Comparison of ENCODE assay signal across 8 cellular contexts in the genomic region with DNA sequence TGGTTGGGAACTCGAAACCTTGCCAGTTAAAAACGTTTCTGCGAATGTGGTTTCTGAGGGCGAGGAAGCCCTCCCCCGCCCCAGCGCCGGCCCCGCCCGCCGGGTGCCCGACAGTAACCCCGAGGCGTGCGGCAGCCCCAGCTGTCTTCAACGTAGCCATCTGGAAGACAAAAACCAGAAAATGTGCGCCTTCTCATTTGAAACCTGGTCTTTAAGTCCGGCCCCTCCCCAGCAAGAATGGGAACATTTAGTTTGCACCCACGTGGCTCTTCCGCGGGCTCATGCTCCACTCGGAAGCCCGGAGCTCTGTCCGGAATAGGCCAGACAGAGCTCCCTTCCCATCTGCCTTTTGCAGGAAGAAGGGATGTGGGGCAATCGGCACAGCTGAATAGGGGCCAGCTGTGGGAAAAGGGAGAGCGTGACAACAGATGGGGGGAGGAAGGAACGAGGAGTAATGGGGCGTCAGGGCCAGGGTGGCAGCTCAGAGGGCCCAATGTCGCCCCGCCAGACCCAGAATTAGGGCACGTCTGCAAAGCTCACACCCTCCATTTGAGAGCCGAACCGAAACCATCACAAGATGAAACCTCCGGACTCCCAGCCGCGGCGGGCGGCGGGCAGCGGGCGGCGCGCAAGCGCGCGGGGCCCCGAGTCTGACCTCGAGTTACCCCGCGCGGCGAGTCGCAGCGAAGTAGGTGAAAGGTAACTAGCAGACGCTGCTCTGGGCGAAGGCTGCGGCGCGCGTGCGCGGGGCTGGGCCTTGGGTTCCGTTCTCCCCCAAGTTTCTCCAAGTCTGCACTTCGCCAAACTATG.
DNase-seq lines count a peak whose midpoint lies in the region; ATAC-seq and TF ChIP-seq lines count a peak whose summit lies in the region.

No MANE protein-coding gene starts in this region.

- no peak for TF ChIP-seq CTCF in AG10803 (conservative IDR thresholded peaks at IDR 0.05; ENCODE audit: low read length)
- TF ChIP-seq CTCF in lower leg skin (IDR thresholded peaks at IDR 0.05) = no peak

- peaks cover 35% of the 10 kb centered on the region for H3K4me1 Mint-ChIP-seq in activated CD4-positive, alpha-beta memory T cell treated with anti-CD3 and anti-CD28 coated beads for 36 hours (ENCODE audit: low read depth)

- peak overlapping the region; percentile 79 for H3K4me3 Mint-ChIP-seq in activated CD4-positive, alpha-beta memory T cell treated with anti-CD3 and anti-CD28 coated beads for 36 hours

- peaks cover 29% of the 10 kb centered on the region for H3K27me3 Mint-ChIP-seq in activated CD4-positive, alpha-beta memory T cell treated with anti-CD3 and anti-CD28 coated beads for 36 hours

- peak; percentile 90 for DNase-seq in AG10803 (ENCODE audit: low read depth)
- peak; percentile 47 for DNase-seq in NCI-H748 treated with DMSO at 0.1 percent for 48 hours (lab: John Stamatoyannopoulos, UW)
- DNase-seq in activated CD4-positive, alpha-beta memory T cell treated with anti-CD3 and anti-CD28 coated beads for 36 hours = peak; percentile 93
- peak; percentile 33 to 75 for DNase-seq in dermis microvascular lymphatic vessel endothelial cell (ENCODE audit: low read depth in 2 of 2)
- peak; percentile 93 to 98 for DNase-seq in lower leg skin (ENCODE audit: low spot score in 2 of 2)
- peak; percentile 74 to 78 for DNase-seq in stimulated activated CD4-positive, alpha-beta T cell treated with anti-CD3 and anti-CD28 coated beads, Interleukin-4, amount 100 ng/mL, for 4 hours

- 0 to 1% methylated on average over 41 to 52 of the region's 63 CpGs for WGBS in lower leg skin, 2 donors

- ATAC-seq in HG03432 (IDR thresholded peaks at IDR 0.05; ENCODE audit: unreplicated experiment) = peak; percentile 87

- intact Hi-C loops in activated CD4-positive, alpha-beta memory T cell treated with anti-CD3 and anti-CD28 coated beads for 36 hours (cut with micrococcal nuclease) = loop anchor here (1.0 to 10.0 kb wide), 12 partner anchors 8 to 897 kb away; partner anchors contain the start of genes ABCA1, NIPSNAP3A, SLC44A1 and SMC2
- intact Hi-C loops in lower leg skin (cut with DNase I; ENCODE audit: low total_unique reads) = no loop called here

- TF ChIP-seq POLR2A in GM19193 (IDR thresholded peaks at IDR 0.05; ENCODE audit: extremely low read depth, insufficient read depth, insufficient read length) (peak; percentile 27), lower leg skin (IDR thresholded peaks at IDR 0.05) (no peak)

- no peaks in the 10 kb centered on the region for H3K36me3 Mint-ChIP-seq in activated CD4-positive, alpha-beta memory T cell treated with anti-CD3 and anti-CD28 coated beads for 36 hours

- no peaks in the 10 kb centered on the region for H3K9me3 Mint-ChIP-seq in activated CD4-positive, alpha-beta memory T cell treated with anti-CD3 and anti-CD28 coated beads for 36 hours

- CTCF ChIA-PET in activated CD4-positive, alpha-beta memory T cell treated with anti-CD3 and anti-CD28 coated beads for 36 hours (lab: Charles Lee) = interaction anchor here (1.1 to 2.3 kb wide), 2 partner anchors 64 to 72 kb away, joined by 3 to 8 read pairs; no protein-coding TSS in a partner anchor

- H3K4me3 ChIP-seq in AG10803 (ENCODE audit: low read length) = peak overlapping the region; percentile 81
- H3K4me3 ChIP-seq in lower leg skin (ENCODE audit: low read depth, poor library complexity, severe bottlenecking) = peak overlapping the region; percentile 36

- H3K27ac Mint-ChIP-seq in activated CD4-positive, alpha-beta memory T cell treated with anti-CD3 and anti-CD28 coated beads for 36 hours = peak overlapping the region; percentile 92

- POLR2A ChIA-PET in activated CD4-positive, alpha-beta memory T cell treated with anti-CD3 and anti-CD28 coated beads for 36 hours (lab: Charles Lee) = interaction anchor here (0.9 to 2.3 kb wide), 6 partner anchors 23 to 253 kb away, joined by 3 to 10 read pairs (median 7); partner anchors contain the start of gene SLC44A1

Comparison
In these comparisons a context has a peak if more than half of its experiments do, and no peak if none do; other contexts are left out.
1. Peak in every context shown above with its lines: DNase-seq, ATAC-seq and H3K4me3 ChIP-seq.